ENCODE assay signal across 8 cellular contexts in genomic region chr7:42869131-42870020, GRCh38. TPM values are rescaled to one million over a fixed set of nuclear protein-coding genes. Genes with fewer than 3 reads are reported as not detected.
DNase-seq lines count a peak whose midpoint lies in the region; ATAC-seq, FAIRE-seq and TF ChIP-seq lines count a peak whose summit lies in the region.

No MANE protein-coding gene starts in this region.

- DNase-seq in GM12891 (ENCODE audit: insufficient read length, low spot score) (no peak), M059J (ENCODE audit: low read depth) (peak; percentile 93), epidermal melanocyte (ENCODE audit: insufficient read length, low spot score) (no peak), HCEC 1CT (no peak), occipital lobe (lab: John Stamatoyannopoulos, UW) (no peak), GM19238 (ENCODE audit: insufficient read length, low spot score) (no peak)

- no peak for TF ChIP-seq POLR2A in GM12891 (IDR thresholded peaks at IDR 0.05; ENCODE audit: low read depth, low read length)

- ATAC-seq in GM21723 (IDR thresholded peaks at IDR 0.05; ENCODE audit: unreplicated experiment): peak; percentile 98
- ATAC-seq in esophagus mucosa: peak; percentile 26

- peak; percentile 82 for FAIRE-seq in GM12891 (lab: Jason Lieb, UNC)

TF ChIP-seq in GM12891, 5 proteins besides CTCF, POLR2A, EP300 and RAD21:
- TF ChIP-seq SPI1 (IDR thresholded peaks at IDR 0.05; ENCODE audit: low read depth, low read length) (no peak), PAX5 (IDR thresholded peaks at IDR 0.05; ENCODE audit: insufficient read depth, low read length, severe bottlenecking) (peak; percentile 93), POU2F2 (IDR thresholded peaks at IDR 0.05; ENCODE audit: low read depth, low read length) (peak; percentile 70)

RNA-seq across cellular contexts. Expression of gene C7orf25, which starts 42.5 kb away (rescaled TPM):
- 1.1 TPM for polyA plus RNA-seq in GM12891 (2012; ENCODE audit: low read depth, missing spikeins)
- 8.2 and 15.5 TPM in 2 replicates for total RNA-seq in M059J (2014; rRNA removed; shearing (Covaris generic))
- 3.8 TPM for total RNA-seq in esophagus mucosa
- total RNA-seq in occipital lobe: 9.2 TPM
